In the genomic region with DNA sequence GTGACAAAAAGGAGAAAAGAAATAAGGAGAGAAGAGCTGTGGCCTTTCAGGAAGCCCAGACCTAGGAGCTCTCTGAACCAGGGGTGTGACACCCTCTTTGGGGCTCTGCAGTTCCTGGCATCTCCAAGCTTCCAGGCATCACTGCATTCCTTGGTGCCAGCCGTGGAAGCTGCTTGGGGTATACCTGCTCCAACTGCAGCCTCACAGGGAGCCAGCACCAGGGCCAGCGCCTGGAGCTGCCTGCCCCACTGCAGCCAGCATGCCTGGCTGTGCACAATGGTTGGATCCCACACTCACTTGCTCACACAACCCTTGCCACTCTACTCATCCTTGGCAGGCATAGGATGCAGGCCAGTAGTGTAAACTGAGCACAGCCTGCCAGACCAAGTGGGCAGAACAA, we compare ENCODE assay signal across 27 cellular contexts.
"Had no signal": no experiment of that assay in that cellular context is flagged by ENCODE, and none has a peak within 500 bp of the region (broad histone marks: within the 10 kb centered on the region; RNA-seq: fewer than 3 reads in every experiment).

No MANE protein-coding gene starts in this region.

- FAIRE-seq: keratinocyte, urothelium cell line had no signal

- H3K9me3 ChIP-seq: ovary, thoracic aorta, tibial artery, upper lobe of right lung had no signal

- H3K27ac ChIP-seq: heart right ventricle, hepatocyte, left lung, neural progenitor cell, ovary, right atrium auricular region, skin epidermis, stomach, thoracic aorta, tibial artery, upper lobe of right lung had no signal

- ATAC-seq: heart right ventricle; left colon; left lung; natural killer cell; sciatic nerve; stimulated activated naive B cell treated with anti-CD40 and anti-IgM and Interleukin-4, amounts not matched to agents 10 μg/mL and 1 μg/mL and 100 μg/mL, for 72 hours; stimulated activated naive CD8-positive, alpha-beta T cell treated with anti-CD3 and anti-CD28 coated beads, Interleukin-15, Interleukin-2, amounts not matched to agents 100 U/mL and 50 U/mL, for 24 hours; upper lobe of right lung had no signal

- H3K27me3 ChIP-seq: heart right ventricle, hepatocyte, left lung, neural progenitor cell, ovary, right atrium auricular region, stomach, tibial artery, upper lobe of right lung had no signal

- H3K79me2 ChIP-seq: hepatocyte had no signal

- H3K4me1 ChIP-seq: heart right ventricle, left lung, right atrium auricular region, stomach, tibial artery, upper lobe of right lung had no signal

- H3K4me3 ChIP-seq: heart right ventricle, hepatocyte, left lung, lung, neural progenitor cell, ovary, right atrium auricular region, skin epidermis, stomach, thoracic aorta, tibial artery, upper lobe of right lung had no signal

- H2AFZ ChIP-seq: hepatocyte, neural progenitor cell had no signal

- H3K9ac ChIP-seq: neural progenitor cell had no signal

- H3K36me3 ChIP-seq: heart right ventricle, left lung, neural progenitor cell, ovary, right atrium auricular region, stomach, thoracic aorta, tibial artery, upper lobe of right lung had no signal

- DNase-seq: heart right ventricle; left colon; left lung; mesendoderm; naive B cell; natural killer cell; nephron progenitor cell; ovary; stimulated activated CD4-positive, alpha-beta T cell treated with anti-CD3 and anti-CD28 coated beads, Interleukin-12 subunit alpha, Interleukin-12 subunit beta, amount 100 ng/mL, for 4 hours; stimulated activated CD4-positive, alpha-beta T cell treated with anti-CD3 and anti-CD28 coated beads, Interleukin-15, amount 100 ng/mL, for 24 hours; stimulated activated CD4-positive, alpha-beta T cell treated with anti-CD3 and anti-CD28 coated beads, Interleukin-2, amount 100 ng/mL, for 24 hours; stimulated activated CD4-positive, alpha-beta T cell treated with anti-CD3 and anti-CD28 coated beads, Interleukin-4, amount 100 ng/mL, for 1 hour; stimulated activated naive B cell treated with anti-CD40 and anti-IgM and Interleukin-4, amounts not matched to agents 10 μg/mL and 1 μg/mL and 100 μg/mL, for 72 hours; stimulated activated naive CD8-positive, alpha-beta T cell treated with anti-CD3 and anti-CD28 coated beads, Interleukin-15, Interleukin-2, amounts not matched to agents 100 U/mL and 50 U/mL, for 24 hours; stomach; tibial artery; trophoblast cell; upper lobe of right lung had no signal

- H3K4me2 ChIP-seq: hepatocyte, neural progenitor cell had no signal
